8 cellular contexts compared by ENCODE assay signal in genomic region chr1:18954270-18955071, GRCh38. TPM values are rescaled to one million over a fixed set of nuclear protein-coding genes. Genes with fewer than 3 reads are reported as not detected.
DNase-seq lines count a peak whose midpoint lies in the region; ATAC-seq and TF ChIP-seq lines count a peak whose summit lies in the region.

No MANE protein-coding gene starts in this region.

- H3K4me1 Mint-ChIP-seq in activated T-cell treated with anti-CD3 and anti-CD28 coated beads, Interleukin-2, amount 50 U/mL, for 4 hours (ENCODE audit: low read depth): peaks cover 72% of the 10 kb centered on the region

- H3K4me3 Mint-ChIP-seq in activated T-cell treated with anti-CD3 and anti-CD28 coated beads, Interleukin-2, amount 50 U/mL, for 4 hours: peak overlapping the region; percentile 89

- H3K36me3 Mint-ChIP-seq in activated T-cell treated with anti-CD3 and anti-CD28 coated beads, Interleukin-2, amount 50 U/mL, for 4 hours (ENCODE audit: insufficient read depth): peaks cover 2% of the 10 kb centered on the region

- DNase-seq in activated T-cell treated with anti-CD3 and anti-CD28 coated beads, Interleukin-2, amount 50 U/mL, for 4 hours: no peak
- DNase-seq in activated T-cell treated with anti-CD3 and anti-CD28 coated beads, Interleukin-2, amount 50 U/mL, for 1 hour: no peak
- DNase-seq in brain microvascular endothelial cell (peak; percentile 54), lower lobe of right lung (no peak), transverse colon (no peak), SIG-M5 (lab: John Stamatoyannopoulos, UW) (no peak)
- DNase-seq in stimulated activated naive CD4-positive, alpha-beta T cell treated with Interleukin-2 at 50 U/mL for 16 hours (lab: John Stamatoyannopoulos, UW): no peak

- ATAC-seq in activated T-cell treated with anti-CD3 and anti-CD28 coated beads, Interleukin-2, amount 50 U/mL, for 4 hours: no peak
- ATAC-seq in lower lobe of right lung (no peak), GM19328 (IDR thresholded peaks at IDR 0.05; ENCODE audit: unreplicated experiment) (no peak)

- H3K4me3 ChIP-seq in brain microvascular endothelial cell (ENCODE audit: low read depth, low read length): peak overlapping the region; percentile 70
- H3K4me3 ChIP-seq in lower lobe of right lung: peak overlapping the region; percentile 75
- peak overlapping the region in 3 of 4 donors; percentile 62 to 91 (median 89) for H3K4me3 ChIP-seq in transverse colon

- intact Hi-C loops in lower lobe of right lung (cut with DNase I) (no loop called here), transverse colon (cut with DNase I; ENCODE audit: low total_unique reads) (loop anchor here (5.0 kb wide), 1 partner anchor 47 kb away; no protein-coding TSS in a partner anchor)

- no peaks in the 10 kb centered on the region for H3K9me3 Mint-ChIP-seq in activated T-cell treated with anti-CD3 and anti-CD28 coated beads, Interleukin-2, amount 50 U/mL, for 4 hours

- in situ Hi-C loops in brain microvascular endothelial cell (cut with HindIII; ENCODE audit: low pct_ligation_motif_present, low sequenced_read_pairs): no loop called here
- in situ Hi-C loops in transverse colon (cut with MboI; ENCODE audit: low pct_ligation_motif_present in 1 of 4, low pct_unique_long_range_greater_than_20kb in 1 of 4, low sequenced_read_pairs in 3 of 4): no loop called here

- TF ChIP-seq POLR2A in transverse colon (IDR thresholded peaks at IDR 0.05): no peak

- H3K27ac ChIP-seq in brain microvascular endothelial cell: peak overlapping the region; percentile 45
- H3K27ac ChIP-seq in lower lobe of right lung: peak overlapping the region; percentile 83
- peak overlapping the region; percentile 82 to 91 (median 88) for H3K27ac ChIP-seq in transverse colon

- H3K4me1 ChIP-seq in lower lobe of right lung (peaks cover 67% of the 10 kb centered on the region), transverse colon (peaks cover 8 to 65% (median 43%) of the 10 kb centered on the region in 4 donors)

- no peaks in the 10 kb centered on the region for H3K36me3 ChIP-seq in brain microvascular endothelial cell (replicated peaks)
- no peaks in the 10 kb centered on the region for H3K36me3 ChIP-seq in lower lobe of right lung
- H3K36me3 ChIP-seq in transverse colon: no peaks in the 10 kb centered on the region

- TF ChIP-seq CTCF in brain microvascular endothelial cell (IDR thresholded peaks at IDR 0.05; ENCODE audit: low read depth, low read length, missing control alignments) (no peak), lower lobe of right lung (IDR thresholded peaks at IDR 0.05) (no peak), transverse colon (IDR thresholded peaks at IDR 0.05) (no peak)

- WGBS in transverse colon (ENCODE audit: low coverage in 1 of 2), 2 donors: 28 to 36% methylated on average over 6 to 7 of the region's 7 CpGs

- H3K9me3 ChIP-seq in lower lobe of right lung (no peaks in the 10 kb centered on the region), transverse colon (no peaks in the 10 kb centered on the region)

- no peak for TF ChIP-seq EP300 in transverse colon (IDR thresholded peaks at IDR 0.05; ENCODE audit: low read depth)

- no peaks in the 10 kb centered on the region for H3K27me3 Mint-ChIP-seq in activated T-cell treated with anti-CD3 and anti-CD28 coated beads, Interleukin-2, amount 50 U/mL, for 4 hours (ENCODE audit: low read depth)

- no peaks in the 10 kb centered on the region for H3K27me3 ChIP-seq in brain microvascular endothelial cell (replicated peaks)
- no peaks in the 10 kb centered on the region for H3K27me3 ChIP-seq in lower lobe of right lung (ENCODE audit: low read depth)
- H3K27me3 ChIP-seq in transverse colon: no peaks in the 10 kb centered on the region

RNA-seq across cellular contexts. Expression of gene IFFO2, which starts 2.0 kb away (rescaled TPM):
- 10 to 100 TPM; 36.0 to 47.6 (median 36.1) TPM for total RNA-seq in activated T-cell treated with anti-CD3 and anti-CD28 coated beads, Interleukin-2, amount 50 U/mL, for 4 hours
- 9.8 TPM for total RNA-seq in lower lobe of right lung
- 100 to 1,000 TPM in 1 of 4 donors, 10 to 100 TPM in 2, 1 to 10 TPM in 1; 5.0 to 145 (median 13.6) TPM for total RNA-seq in transverse colon

RNA-seq across cellular contexts. Expression of gene ALDH4A1, which starts 52.1 kb away (rescaled TPM):
- 1 to 10 TPM; 4.2 to 4.6 (median 4.4) TPM for total RNA-seq in activated T-cell treated with anti-CD3 and anti-CD28 coated beads, Interleukin-2, amount 50 U/mL, for 4 hours
- total RNA-seq in lower lobe of right lung (11.7 TPM), transverse colon (1 to 10 TPM; 3.8 to 6.0 (median 4.8) TPM)
